Comparison of ENCODE assay signal across 11 cellular contexts in genomic region chr15:89115547-89115946, GRCh38. TPM values are rescaled to one million over a fixed set of nuclear protein-coding genes. Genes with fewer than 3 reads are reported as not detected.
DNase-seq lines count a peak whose midpoint lies in the region; ATAC-seq and TF ChIP-seq lines count a peak whose summit lies in the region.
"Had no signal": no experiment of that assay in that cellular context is flagged by ENCODE, and none has a peak within 500 bp of the region (broad histone marks: within the 10 kb centered on the region; RNA-seq: fewer than 3 reads in every experiment).

No MANE protein-coding gene starts in this region.

- WGBS in H9 (ENCODE audit: extremely low coverage, insufficient read length, low lambda C conversion rate): no CpG with 5 or more reads among the region's 5 CpGs

- H3K4me1 ChIP-seq in H9 (ENCODE audit: insufficient read depth, low read length) (peaks cover 7% of the 10 kb centered on the region; the same call in 1 of the 2 replicates), neutrophil (ENCODE audit: control insufficient read depth in 1 of 2, insufficient read depth in 1 of 2, low read depth in 1 of 2, low read length in 1 of 2) (peaks cover 28 to 29% of the 10 kb centered on the region in 2 experiments)

- no peaks in the 10 kb centered on the region for H3K79me1 ChIP-seq in H9 (ENCODE audit: insufficient read depth, low read depth, low read length, poor library complexity, severe bottlenecking)

- H4K8ac ChIP-seq in H9 (replicated peaks; ENCODE audit: insufficient read length, low read depth, low read length): no peak overlapping the region

- H3K14ac ChIP-seq in H9 (ENCODE audit: insufficient read depth, low read length): peak overlapping the region; percentile 58; the same call in 1 of the 2 replicates

- H3K23ac ChIP-seq in H9 (ENCODE audit: insufficient read length, low read depth, low read length): no peak overlapping the region

- no peak for ATAC-seq in stimulated activated naive B cell treated with anti-CD40 and anti-IgM and Interleukin-4, amounts not matched to agents 10 μg/mL and 1 μg/mL and 100 μg/mL, for 72 hours (replicated peaks)
- ATAC-seq in GM21447 (IDR thresholded peaks at IDR 0.05; ENCODE audit: unreplicated experiment) (no peak), omental fat pad (ENCODE audit: low FRiP score) (no peak)
- ATAC-seq: naive thymus-derived CD8-positive, alpha-beta T cell had no signal

- peaks cover 27 to 61% of the 10 kb centered on the region in 2 experiments for H3K4me1 Mint-ChIP-seq in H9
- peaks cover 0 to 8% of the 10 kb centered on the region in 2 donors for H3K4me1 Mint-ChIP-seq in stimulated activated naive B cell treated with anti-CD40 and anti-IgM and Interleukin-4, amounts not matched to agents 10 μg/mL and 1 μg/mL and 100 μg/mL, for 72 hours

- H3K23me2 ChIP-seq in H9 (ENCODE audit: insufficient read length, low read depth, low read length, poor library complexity, severe bottlenecking): no peaks in the 10 kb centered on the region

- H3K27me3 ChIP-seq in H9 (ENCODE audit: insufficient read depth, low read length) (no peaks in the 10 kb centered on the region), dorsolateral prefrontal cortex (no peaks in the 10 kb centered on the region), neutrophil (no peaks in the 10 kb centered on the region)

- no peak overlapping the region for H3K4ac ChIP-seq in H9 (ENCODE audit: low read depth, low read length)

- H3K56ac ChIP-seq in H9 (ENCODE audit: insufficient read length, low read depth, low read length): no peak overlapping the region

- H2BK15ac ChIP-seq in H9 (ENCODE audit: low read depth, low read length): no peak overlapping the region

- no peaks in the 10 kb centered on the region for H4K20me1 ChIP-seq in H9 (ENCODE audit: control insufficient read depth, insufficient read depth, insufficient read length)

- no peak overlapping the region for H2BK120ac ChIP-seq in H9 (ENCODE audit: low read depth, low read length, poor library complexity, severe bottlenecking)

- H3K36me3 ChIP-seq in neutrophil: peaks cover 62% of the 10 kb centered on the region

- H4K5ac ChIP-seq in H9 (ENCODE audit: insufficient read length, low read depth, low read length): no peak overlapping the region

- H3K9me3 Mint-ChIP-seq in H9: no peaks in the 10 kb centered on the region
- no peaks in the 10 kb centered on the region for H3K9me3 Mint-ChIP-seq in stimulated activated naive B cell treated with anti-CD40 and anti-IgM and Interleukin-4, amounts not matched to agents 10 μg/mL and 1 μg/mL and 100 μg/mL, for 72 hours
- H3K9me3 Mint-ChIP-seq: naive thymus-derived CD8-positive, alpha-beta T cell had no signal

- no peak for TF ChIP-seq CTCF in H9 (conservative IDR thresholded peaks at IDR 0.05)
- no peak for TF ChIP-seq CTCF in dorsolateral prefrontal cortex (IDR thresholded peaks at IDR 0.05 in 54 of 56, conservative IDR thresholded peaks at IDR 0.05 in 2 of 56; ENCODE audit: low read depth in 1 of 56, partially characterized antibody in 56 of 56)
- no peak for TF ChIP-seq CTCF in neutrophil (IDR thresholded peaks at IDR 0.05)
- TF ChIP-seq CTCF in omental fat pad (IDR thresholded peaks at IDR 0.05): no peak

- H2AK5ac ChIP-seq in H9 (ENCODE audit: insufficient read length, low read length): no peak overlapping the region

- H3K4me3 ChIP-seq in dorsolateral prefrontal cortex (peak overlapping the region in 21 of 59 donors; percentile 1 to 39 (median 19)), neutrophil (ENCODE audit: low read depth in 1 of 2, low read length in 1 of 2) (no peak overlapping the region)

- H3K9me3 ChIP-seq in H9 (ENCODE audit: control insufficient read depth, low read depth, low read length): no peaks in the 10 kb centered on the region
- no peaks in the 10 kb centered on the region for H3K9me3 ChIP-seq in neutrophil

- no peak overlapping the region for H2BK12ac ChIP-seq in H9 (ENCODE audit: insufficient read length, low read depth, low read length)

- no peak overlapping the region for H3T11ph ChIP-seq in H9 (ENCODE audit: low read length)

- no peak overlapping the region for H3K18ac ChIP-seq in H9 (ENCODE audit: insufficient read length, low read depth, low read length)

- intact Hi-C loops in dorsolateral prefrontal cortex (cut with DNase I): no loop called here

- H4K91ac ChIP-seq in H9 (ENCODE audit: insufficient read length, low read depth, low read length): no peak overlapping the region

- no peak overlapping the region for H2BK5ac ChIP-seq in H9 (ENCODE audit: insufficient read length, low read length)

- DNase-seq in H9: no peak
- peak; percentile 75 for DNase-seq in NCI-H510A treated with DMSO at 0.1 percent for 48 hours (lab: John Stamatoyannopoulos, UW)
- DNase-seq in dorsolateral prefrontal cortex: peak in 1 of 10 donors; percentile 78
- no peak for DNase-seq in stimulated activated naive B cell treated with anti-CD40 and anti-IgM and Interleukin-4, amounts not matched to agents 10 μg/mL and 1 μg/mL and 100 μg/mL, for 72 hours
- DNase-seq in activated effector memory CD4-positive, alpha-beta T cell treated with anti-CD3 and anti-CD28 coated beads, Interleukin-2, amount 50 U/mL, for 16 hours: no peak
- no peak for DNase-seq in omental fat pad (ENCODE audit: low spot score)
- DNase-seq: activated CD4-positive, alpha-beta T cell treated with anti-CD3 and anti-CD28 coated beads, Interleukin-2, amount 50 U/mL, for 48 hours; effector CD8-positive, alpha-beta T cell; naive thymus-derived CD8-positive, alpha-beta T cell had no signal

- H3K27ac ChIP-seq in H9 (ENCODE audit: insufficient read length, low read depth, low read length): peak overlapping the region; percentile 88
- peak overlapping the region in 58 of 59 donors; percentile 65 to 98 (median 89) for H3K27ac ChIP-seq in dorsolateral prefrontal cortex
- peak overlapping the region; percentile 81 for H3K27ac ChIP-seq in neutrophil

- H3K4me2 ChIP-seq in H9 (ENCODE audit: insufficient read depth, insufficient read length, low read length): no peak overlapping the region

- H3K27me3 Mint-ChIP-seq in H9 (ENCODE audit: low read depth): no peaks in the 10 kb centered on the region
- H3K27me3 Mint-ChIP-seq in stimulated activated naive B cell treated with anti-CD40 and anti-IgM and Interleukin-4, amounts not matched to agents 10 μg/mL and 1 μg/mL and 100 μg/mL, for 72 hours: no peaks in the 10 kb centered on the region
- H3K27me3 Mint-ChIP-seq: naive thymus-derived CD8-positive, alpha-beta T cell had no signal

- H3K36me3 Mint-ChIP-seq in H9 (ENCODE audit: insufficient read depth in 1 of 3, low read depth in 3 of 3): peaks cover 0 to 24% (median 17%) of the 10 kb centered on the region in 3 experiments; a peak in 5 of 7 replicates
- peaks cover 33 to 37% of the 10 kb centered on the region in 2 donors for H3K36me3 Mint-ChIP-seq in stimulated activated naive B cell treated with anti-CD40 and anti-IgM and Interleukin-4, amounts not matched to agents 10 μg/mL and 1 μg/mL and 100 μg/mL, for 72 hours

- H3K4me3 Mint-ChIP-seq in H9: peak overlapping the region in 1 of 2 experiments; percentile 51; a peak in 2 of 5 replicates
- H3K4me3 Mint-ChIP-seq in stimulated activated naive B cell treated with anti-CD40 and anti-IgM and Interleukin-4, amounts not matched to agents 10 μg/mL and 1 μg/mL and 100 μg/mL, for 72 hours: no peak overlapping the region
- H3K4me3 Mint-ChIP-seq: naive thymus-derived CD8-positive, alpha-beta T cell had no signal

- no peak overlapping the region for H2BK20ac ChIP-seq in H9 (ENCODE audit: low read depth, low read length, poor library complexity, severe bottlenecking)

- no peaks in the 10 kb centered on the region for H3K79me2 ChIP-seq in H9 (ENCODE audit: insufficient read depth, low read length)

- H2AFZ ChIP-seq in H9 (ENCODE audit: low read length): no peak overlapping the region

- peak overlapping the region; percentile 76 to 99 (median 97) for H3K27ac Mint-ChIP-seq in H9
- no peak overlapping the region for H3K27ac Mint-ChIP-seq in stimulated activated naive B cell treated with anti-CD40 and anti-IgM and Interleukin-4, amounts not matched to agents 10 μg/mL and 1 μg/mL and 100 μg/mL, for 72 hours

- no peak overlapping the region for H3K9ac ChIP-seq in H9 (ENCODE audit: extremely low read depth, insufficient read length, low read length)

RNA-seq across cellular contexts. Expression of gene ABHD2, which starts 27.3 kb away (rescaled TPM):
- 15.6 and 17.5 TPM in 2 replicates for total RNA-seq in H9 (2021)
- total RNA-seq in dorsolateral prefrontal cortex: 100 to 1,000 TPM in 119 of 120 experiments, 10 to 100 TPM in 1; 89.8 to 236 (median 169) TPM
- 100 to 1,000 TPM in 1 of 4 donors, 10 to 100 TPM in 3; 53.3 to 110 (median 68.6) TPM for total RNA-seq in omental fat pad
